Comparison of ENCODE assay signal across 33 cellular contexts in the genomic region with DNA sequence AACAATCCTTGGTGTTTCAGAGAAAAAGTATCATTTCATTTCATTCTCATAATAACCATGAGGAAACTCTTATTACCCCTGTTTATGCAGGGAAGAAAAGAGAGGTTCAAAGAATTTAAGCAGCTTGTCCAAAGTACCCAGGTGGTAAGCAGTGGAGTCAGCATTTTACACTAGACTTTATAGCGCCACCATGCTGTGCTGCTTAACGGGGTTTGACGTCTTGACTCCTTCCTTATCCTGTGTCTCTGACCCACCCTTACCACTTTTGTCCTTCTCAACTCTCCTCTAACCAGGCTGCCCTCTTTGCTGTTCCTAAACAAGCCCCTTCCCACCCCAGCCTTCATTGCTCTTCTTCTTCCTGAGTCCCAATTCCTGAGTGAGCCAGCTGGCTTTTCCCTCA.
"Had no signal": no experiment of that assay in that cellular context is flagged by ENCODE, and none has a peak within 500 bp of the region (broad histone marks: within the 10 kb centered on the region; RNA-seq: fewer than 3 reads in every experiment).

No MANE protein-coding gene starts in this region.

- H3K9ac ChIP-seq: parathyroid adenoma had no signal

- DNase-seq: activated CD4-positive, alpha-beta memory T cell treated with anti-CD3 and anti-CD28 coated beads, Interleukin-2, amount 10 ng/mL, durations not matched to agents 7 days and 5 days; activated CD4-positive, alpha-beta T cell treated with anti-CD3 and anti-CD28 coated beads, Interleukin-2, amount 10 ng/mL, durations not matched to agents 24 days and 14 days; activated CD4-positive, CD25-positive, alpha-beta regulatory T cell treated with anti-CD3 and anti-CD28 coated beads, Interleukin-2, amount 50 U/mL, for 72 hours; activated CD8-positive, alpha-beta memory T cell treated with anti-CD3 and anti-CD28 coated beads, Interleukin-2, amount 50 U/mL, for 48 hours; activated gamma-delta T cell; activated naive CD4-positive, alpha-beta T cell treated with anti-CD3 and anti-CD28 coated beads, Interleukin-2, amount 10 ng/mL, durations not matched to agents 7 days and 5 days; activated naive CD8-positive, alpha-beta T cell treated with anti-CD3 and anti-CD28 coated beads, Interleukin-2, amount 10 ng/mL, durations not matched to agents 7 days and 5 days; activated T-cell treated with anti-CD3 and anti-CD28 coated beads, Interleukin-2, amount 50 U/mL, for 24 hours; brain microvascular endothelial cell; foreskin fibroblast; head of caudate nucleus; hypothalamus; left ventricle myocardium inferior; nucleus accumbens; psoas muscle; stimulated activated CD4-positive, alpha-beta T cell treated with anti-CD3 and anti-CD28 coated beads, Interleukin-1b, Interleukin-23, amount 100 ng/mL, for 48 hours; stimulated activated CD4-positive, alpha-beta T cell treated with anti-CD3 and anti-CD28 coated beads, Interleukin-4, amount 100 ng/mL, for 4 hours; stimulated activated CD8-positive, alpha-beta memory T cell treated with anti-CD3 and anti-CD28 coated beads, Interleukin-4, amount 100 ng/mL, for 48 hours; stimulated activated naive CD8-positive, alpha-beta T cell treated with anti-CD3 and anti-CD28 coated beads, Interleukin-15, amount 100 ng/mL, for 72 hours; substantia nigra; T-helper 17 cell; T1000; upper lobe of left lung; WERI-Rb-1 had no signal

- H3K4me3 ChIP-seq: coronary artery, left ventricle myocardium inferior, lung, psoas muscle, smooth muscle cell, upper lobe of left lung, vagina had no signal

- H3K79me2 ChIP-seq: parathyroid adenoma had no signal

- ATAC-seq: esophagus mucosa; psoas muscle; stimulated activated memory B cell treated with anti-CD40 and anti-IgM and Interleukin-4, amounts not matched to agents 10 μg/mL and 1 μg/mL and 100 μg/mL, for 72 hours; stimulated activated naive CD8-positive, alpha-beta T cell treated with anti-CD3 and anti-CD28 coated beads, Interleukin-15, amount 100 ng/mL, for 72 hours; T-helper 17 cell had no signal

- H3K36me3 ChIP-seq: brain microvascular endothelial cell, left ventricle myocardium inferior, upper lobe of left lung, vagina, WERI-Rb-1 had no signal

- H2AFZ ChIP-seq: parathyroid adenoma had no signal

- FAIRE-seq: astrocyte, islet of Langerhans had no signal

- H3K9me3 ChIP-seq: left ventricle myocardium inferior, psoas muscle, upper lobe of left lung, vagina had no signal

- H3K27me3 ChIP-seq: brain microvascular endothelial cell, upper lobe of left lung, vagina had no signal

- H3K27ac ChIP-seq: brain microvascular endothelial cell, coronary artery, left ventricle myocardium inferior, parathyroid adenoma, psoas muscle, upper lobe of left lung, vagina, WERI-Rb-1 had no signal

- H3K4me1 ChIP-seq: parathyroid adenoma, psoas muscle had no signal

- H3K4me2 ChIP-seq: smooth muscle cell had no signal
